ENCODE assay signal across 1 cellular context in genomic region chr10:3365630-3366029, GRCh38.
TF ChIP-seq lines count a peak whose summit lies in the region.

No MANE protein-coding gene starts in this region.

TF ChIP-seq in HepG2, 621 proteins besides CTCF, POLR2A, EP300 and RAD21 (continued from another document and continues in another):
- TF ChIP-seq, protein P1, sequence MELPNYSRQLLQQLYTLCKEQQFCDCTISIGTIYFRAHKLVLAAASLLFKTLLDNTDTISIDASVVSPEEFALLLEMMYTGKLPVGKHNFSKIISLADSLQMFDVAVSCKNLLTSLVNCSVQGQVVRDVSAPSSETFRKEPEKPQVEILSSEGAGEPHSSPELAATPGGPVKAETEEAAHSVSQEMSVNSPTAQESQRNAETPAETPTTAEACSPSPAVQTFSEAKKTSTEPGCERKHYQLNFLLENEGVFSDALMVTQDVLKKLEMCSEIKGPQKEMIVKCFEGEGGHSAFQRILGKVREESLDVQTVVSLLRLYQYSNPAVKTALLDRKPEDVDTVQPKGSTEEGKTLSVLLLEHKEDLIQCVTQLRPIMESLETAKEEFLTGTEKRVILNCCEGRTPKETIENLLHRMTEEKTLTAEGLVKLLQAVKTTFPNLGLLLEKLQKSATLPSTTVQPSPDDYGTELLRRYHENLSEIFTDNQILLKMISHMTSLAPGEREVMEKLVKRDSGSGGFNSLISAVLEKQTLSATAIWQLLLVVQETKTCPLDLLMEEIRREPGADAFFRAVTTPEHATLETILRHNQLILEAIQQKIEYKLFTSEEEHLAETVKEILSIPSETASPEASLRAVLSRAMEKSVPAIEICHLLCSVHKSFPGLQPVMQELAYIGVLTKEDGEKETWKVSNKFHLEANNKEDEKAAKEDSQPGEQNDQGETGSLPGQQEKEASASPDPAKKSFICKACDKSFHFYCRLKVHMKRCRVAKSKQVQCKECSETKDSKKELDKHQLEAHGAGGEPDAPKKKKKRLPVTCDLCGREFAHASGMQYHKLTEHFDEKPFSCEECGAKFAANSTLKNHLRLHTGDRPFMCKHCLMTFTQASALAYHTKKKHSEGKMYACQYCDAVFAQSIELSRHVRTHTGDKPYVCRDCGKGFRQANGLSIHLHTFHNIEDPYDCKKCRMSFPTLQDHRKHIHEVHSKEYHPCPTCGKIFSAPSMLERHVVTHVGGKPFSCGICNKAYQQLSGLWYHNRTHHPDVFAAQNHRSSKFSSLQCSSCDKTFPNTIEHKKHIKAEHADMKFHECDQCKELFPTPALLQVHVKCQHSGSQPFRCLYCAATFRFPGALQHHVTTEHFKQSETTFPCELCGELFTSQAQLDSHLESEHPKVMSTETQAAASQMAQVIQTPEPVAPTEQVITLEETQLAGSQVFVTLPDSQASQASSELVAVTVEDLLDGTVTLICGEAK (IDR thresholded peaks at IDR 0.05): no peak
- TF ChIP-seq, protein P1 (CRISPR knock-in tag; IDR thresholded peaks at IDR 0.05): no peak
- TF ChIP-seq ZNF501 (CRISPR knock-in tag; IDR thresholded peaks at IDR 0.05) (no peak), ZNF768 (CRISPR knock-in tag; IDR thresholded peaks at IDR 0.05) (no peak), ZNF605 (CRISPR knock-in tag; IDR thresholded peaks at IDR 0.05) (no peak), PCBP1 (IDR thresholded peaks at IDR 0.05; ENCODE audit: borderline replicate concordance, low read depth, low read length) (no peak), FOXP1 (IDR thresholded peaks at IDR 0.05) (no peak), FOXP1 (CRISPR knock-in tag; IDR thresholded peaks at IDR 0.05) (peak; percentile 87), ZNF33A (CRISPR knock-in tag; IDR thresholded peaks at IDR 0.05; ENCODE audit: borderline replicate concordance) (no peak), GTF3A (CRISPR knock-in tag; conservative IDR thresholded peaks at IDR 0.05) (no peak), ZNF792 (CRISPR knock-in tag; IDR thresholded peaks at IDR 0.05) (0 out of 2 replicates have a peak, but pooled peaks have one; percentile 24), ZNF180 (CRISPR knock-in tag; IDR thresholded peaks at IDR 0.05; ENCODE audit: borderline replicate concordance, low read depth) (no peak), NR3C1 (CRISPR knock-in tag; IDR thresholded peaks at IDR 0.05) (no peak), RXRB (CRISPR knock-in tag; IDR thresholded peaks at IDR 0.05; ENCODE audit: borderline replicate concordance) (peak; percentile 73), RXRA (CRISPR knock-in tag; IDR thresholded peaks at IDR 0.05) (no peak; the same call in 1 of the 2 replicates), JUNB (CRISPR knock-in tag; IDR thresholded peaks at IDR 0.05; ENCODE audit: borderline replicate concordance) (peak; percentile 69; the same call in 1 of the 2 replicates), ELF3 (CRISPR knock-in tag; IDR thresholded peaks at IDR 0.05) (0 out of 2 replicates have a peak, but pooled peaks have one; percentile 41), ZNF256 (CRISPR knock-in tag; conservative IDR thresholded peaks at IDR 0.05) (no peak), CENPX (CRISPR knock-in tag; IDR thresholded peaks at IDR 0.05) (no peak), SMYD3 (CRISPR knock-in tag; IDR thresholded peaks at IDR 0.05) (no peak), IKZF5 (CRISPR knock-in tag; IDR thresholded peaks at IDR 0.05) (no peak), SRSF1 (optimal IDR thresholded peaks at IDR 0.05; ENCODE audit: low read depth, low read length) (no peak)
- TF ChIP-seq, protein P2, sequence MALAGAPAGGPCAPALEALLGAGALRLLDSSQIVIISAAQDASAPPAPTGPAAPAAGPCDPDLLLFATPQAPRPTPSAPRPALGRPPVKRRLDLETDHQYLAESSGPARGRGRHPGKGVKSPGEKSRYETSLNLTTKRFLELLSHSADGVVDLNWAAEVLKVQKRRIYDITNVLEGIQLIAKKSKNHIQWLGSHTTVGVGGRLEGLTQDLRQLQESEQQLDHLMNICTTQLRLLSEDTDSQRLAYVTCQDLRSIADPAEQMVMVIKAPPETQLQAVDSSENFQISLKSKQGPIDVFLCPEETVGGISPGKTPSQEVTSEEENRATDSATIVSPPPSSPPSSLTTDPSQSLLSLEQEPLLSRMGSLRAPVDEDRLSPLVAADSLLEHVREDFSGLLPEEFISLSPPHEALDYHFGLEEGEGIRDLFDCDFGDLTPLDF (CRISPR knock-in tag; IDR thresholded peaks at IDR 0.05): no peak
- TF ChIP-seq, protein P3, sequence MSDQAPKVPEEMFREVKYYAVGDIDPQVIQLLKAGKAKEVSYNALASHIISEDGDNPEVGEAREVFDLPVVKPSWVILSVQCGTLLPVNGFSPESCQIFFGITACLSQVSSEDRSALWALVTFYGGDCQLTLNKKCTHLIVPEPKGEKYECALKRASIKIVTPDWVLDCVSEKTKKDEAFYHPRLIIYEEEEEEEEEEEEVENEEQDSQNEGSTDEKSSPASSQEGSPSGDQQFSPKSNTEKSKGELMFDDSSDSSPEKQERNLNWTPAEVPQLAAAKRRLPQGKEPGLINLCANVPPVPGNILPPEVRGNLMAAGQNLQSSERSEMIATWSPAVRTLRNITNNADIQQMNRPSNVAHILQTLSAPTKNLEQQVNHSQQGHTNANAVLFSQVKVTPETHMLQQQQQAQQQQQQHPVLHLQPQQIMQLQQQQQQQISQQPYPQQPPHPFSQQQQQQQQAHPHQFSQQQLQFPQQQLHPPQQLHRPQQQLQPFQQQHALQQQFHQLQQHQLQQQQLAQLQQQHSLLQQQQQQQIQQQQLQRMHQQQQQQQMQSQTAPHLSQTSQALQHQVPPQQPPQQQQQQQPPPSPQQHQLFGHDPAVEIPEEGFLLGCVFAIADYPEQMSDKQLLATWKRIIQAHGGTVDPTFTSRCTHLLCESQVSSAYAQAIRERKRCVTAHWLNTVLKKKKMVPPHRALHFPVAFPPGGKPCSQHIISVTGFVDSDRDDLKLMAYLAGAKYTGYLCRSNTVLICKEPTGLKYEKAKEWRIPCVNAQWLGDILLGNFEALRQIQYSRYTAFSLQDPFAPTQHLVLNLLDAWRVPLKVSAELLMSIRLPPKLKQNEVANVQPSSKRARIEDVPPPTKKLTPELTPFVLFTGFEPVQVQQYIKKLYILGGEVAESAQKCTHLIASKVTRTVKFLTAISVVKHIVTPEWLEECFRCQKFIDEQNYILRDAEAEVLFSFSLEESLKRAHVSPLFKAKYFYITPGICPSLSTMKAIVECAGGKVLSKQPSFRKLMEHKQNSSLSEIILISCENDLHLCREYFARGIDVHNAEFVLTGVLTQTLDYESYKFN (CRISPR knock-in tag; conservative IDR thresholded peaks at IDR 0.05): 0 out of 2 replicates have a peak, but pooled peaks have one; percentile 17
- TF ChIP-seq, protein P4, sequence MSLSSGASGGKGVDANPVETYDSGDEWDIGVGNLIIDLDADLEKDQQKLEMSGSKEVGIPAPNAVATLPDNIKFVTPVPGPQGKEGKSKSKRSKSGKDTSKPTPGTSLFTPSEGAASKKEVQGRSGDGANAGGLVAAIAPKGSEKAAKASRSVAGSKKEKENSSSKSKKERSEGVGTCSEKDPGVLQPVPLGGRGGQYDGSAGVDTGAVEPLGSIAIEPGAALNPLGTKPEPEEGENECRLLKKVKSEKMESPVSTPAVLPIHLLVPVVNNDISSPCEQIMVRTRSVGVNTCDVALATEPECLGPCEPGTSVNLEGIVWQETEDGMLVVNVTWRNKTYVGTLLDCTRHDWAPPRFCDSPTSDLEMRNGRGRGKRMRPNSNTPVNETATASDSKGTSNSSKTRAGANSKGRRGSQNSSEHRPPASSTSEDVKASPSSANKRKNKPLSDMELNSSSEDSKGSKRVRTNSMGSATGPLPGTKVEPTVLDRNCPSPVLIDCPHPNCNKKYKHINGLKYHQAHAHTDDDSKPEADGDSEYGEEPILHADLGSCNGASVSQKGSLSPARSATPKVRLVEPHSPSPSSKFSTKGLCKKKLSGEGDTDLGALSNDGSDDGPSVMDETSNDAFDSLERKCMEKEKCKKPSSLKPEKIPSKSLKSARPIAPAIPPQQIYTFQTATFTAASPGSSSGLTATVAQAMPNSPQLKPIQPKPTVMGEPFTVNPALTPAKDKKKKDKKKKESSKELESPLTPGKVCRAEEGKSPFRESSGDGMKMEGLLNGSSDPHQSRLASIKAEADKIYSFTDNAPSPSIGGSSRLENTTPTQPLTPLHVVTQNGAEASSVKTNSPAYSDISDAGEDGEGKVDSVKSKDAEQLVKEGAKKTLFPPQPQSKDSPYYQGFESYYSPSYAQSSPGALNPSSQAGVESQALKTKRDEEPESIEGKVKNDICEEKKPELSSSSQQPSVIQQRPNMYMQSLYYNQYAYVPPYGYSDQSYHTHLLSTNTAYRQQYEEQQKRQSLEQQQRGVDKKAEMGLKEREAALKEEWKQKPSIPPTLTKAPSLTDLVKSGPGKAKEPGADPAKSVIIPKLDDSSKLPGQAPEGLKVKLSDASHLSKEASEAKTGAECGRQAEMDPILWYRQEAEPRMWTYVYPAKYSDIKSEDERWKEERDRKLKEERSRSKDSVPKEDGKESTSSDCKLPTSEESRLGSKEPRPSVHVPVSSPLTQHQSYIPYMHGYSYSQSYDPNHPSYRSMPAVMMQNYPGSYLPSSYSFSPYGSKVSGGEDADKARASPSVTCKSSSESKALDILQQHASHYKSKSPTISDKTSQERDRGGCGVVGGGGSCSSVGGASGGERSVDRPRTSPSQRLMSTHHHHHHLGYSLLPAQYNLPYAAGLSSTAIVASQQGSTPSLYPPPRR (CRISPR knock-in tag; IDR thresholded peaks at IDR 0.05; ENCODE audit: borderline replicate concordance): peak; percentile 46; the same call in 1 of the 2 replicates
- TF ChIP-seq, protein P5, sequence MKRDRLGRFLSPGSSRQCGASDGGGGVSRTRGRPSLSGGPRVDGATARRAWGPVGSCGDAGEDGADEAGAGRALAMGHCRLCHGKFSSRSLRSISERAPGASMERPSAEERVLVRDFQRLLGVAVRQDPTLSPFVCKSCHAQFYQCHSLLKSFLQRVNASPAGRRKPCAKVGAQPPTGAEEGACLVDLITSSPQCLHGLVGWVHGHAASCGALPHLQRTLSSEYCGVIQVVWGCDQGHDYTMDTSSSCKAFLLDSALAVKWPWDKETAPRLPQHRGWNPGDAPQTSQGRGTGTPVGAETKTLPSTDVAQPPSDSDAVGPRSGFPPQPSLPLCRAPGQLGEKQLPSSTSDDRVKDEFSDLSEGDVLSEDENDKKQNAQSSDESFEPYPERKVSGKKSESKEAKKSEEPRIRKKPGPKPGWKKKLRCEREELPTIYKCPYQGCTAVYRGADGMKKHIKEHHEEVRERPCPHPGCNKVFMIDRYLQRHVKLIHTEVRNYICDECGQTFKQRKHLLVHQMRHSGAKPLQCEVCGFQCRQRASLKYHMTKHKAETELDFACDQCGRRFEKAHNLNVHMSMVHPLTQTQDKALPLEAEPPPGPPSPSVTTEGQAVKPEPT (CRISPR knock-in tag; IDR thresholded peaks at IDR 0.05; ENCODE audit: low read depth): no peak
- TF ChIP-seq, protein P6, sequence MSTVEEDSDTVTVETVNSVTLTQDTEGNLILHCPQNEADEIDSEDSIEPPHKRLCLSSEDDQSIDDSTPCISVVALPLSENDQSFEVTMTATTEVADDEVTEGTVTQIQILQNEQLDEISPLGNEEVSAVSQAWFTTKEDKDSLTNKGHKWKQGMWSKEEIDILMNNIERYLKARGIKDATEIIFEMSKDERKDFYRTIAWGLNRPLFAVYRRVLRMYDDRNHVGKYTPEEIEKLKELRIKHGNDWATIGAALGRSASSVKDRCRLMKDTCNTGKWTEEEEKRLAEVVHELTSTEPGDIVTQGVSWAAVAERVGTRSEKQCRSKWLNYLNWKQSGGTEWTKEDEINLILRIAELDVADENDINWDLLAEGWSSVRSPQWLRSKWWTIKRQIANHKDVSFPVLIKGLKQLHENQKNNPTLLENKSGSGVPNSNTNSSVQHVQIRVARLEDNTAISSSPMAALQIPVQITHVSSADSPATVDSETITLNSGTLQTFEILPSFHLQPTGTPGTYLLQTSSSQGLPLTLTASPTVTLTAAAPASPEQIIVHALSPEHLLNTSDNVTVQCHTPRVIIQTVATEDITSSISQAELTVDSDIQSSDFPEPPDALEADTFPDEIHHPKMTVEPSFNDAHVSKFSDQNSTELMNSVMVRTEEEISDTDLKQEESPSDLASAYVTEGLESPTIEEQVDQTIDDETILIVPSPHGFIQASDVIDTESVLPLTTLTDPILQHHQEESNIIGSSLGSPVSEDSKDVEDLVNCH (CRISPR knock-in tag; IDR thresholded peaks at IDR 0.05): no peak
- TF ChIP-seq, protein P7, sequence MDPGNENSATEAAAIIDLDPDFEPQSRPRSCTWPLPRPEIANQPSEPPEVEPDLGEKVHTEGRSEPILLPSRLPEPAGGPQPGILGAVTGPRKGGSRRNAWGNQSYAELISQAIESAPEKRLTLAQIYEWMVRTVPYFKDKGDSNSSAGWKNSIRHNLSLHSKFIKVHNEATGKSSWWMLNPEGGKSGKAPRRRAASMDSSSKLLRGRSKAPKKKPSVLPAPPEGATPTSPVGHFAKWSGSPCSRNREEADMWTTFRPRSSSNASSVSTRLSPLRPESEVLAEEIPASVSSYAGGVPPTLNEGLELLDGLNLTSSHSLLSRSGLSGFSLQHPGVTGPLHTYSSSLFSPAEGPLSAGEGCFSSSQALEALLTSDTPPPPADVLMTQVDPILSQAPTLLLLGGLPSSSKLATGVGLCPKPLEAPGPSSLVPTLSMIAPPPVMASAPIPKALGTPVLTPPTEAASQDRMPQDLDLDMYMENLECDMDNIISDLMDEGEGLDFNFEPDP (CRISPR knock-in tag; conservative IDR thresholded peaks at IDR 0.05): no peak
